Comparison of ENCODE assay signal across 8 cellular contexts in genomic region chr16:2963611-2964415, GRCh38. TPM values are rescaled to one million over a fixed set of nuclear protein-coding genes. Genes with fewer than 3 reads are reported as not detected.
DNase-seq lines count a peak whose midpoint lies in the region; ATAC-seq and TF ChIP-seq lines count a peak whose summit lies in the region.

KREMEN2 (plus strand) TSS chr16:2964275; CDS start chr16:2964521, 246 bp downstream.

- peak within 1 kb of the TSS; percentile 76 for H3K4me3 Mint-ChIP-seq in activated naive CD8-positive, alpha-beta T cell treated with anti-CD3 and anti-CD28 coated beads, Interleukin-2, amount 50 U/mL, for 24 hours

- H3K27me3 Mint-ChIP-seq in activated naive CD8-positive, alpha-beta T cell treated with anti-CD3 and anti-CD28 coated beads, Interleukin-2, amount 50 U/mL, for 24 hours, result peaks cover 46% of the 10 kb centered on the region

- intact Hi-C loops in lower lobe of right lung (cut with DNase I) (no loop called here), upper lobe of right lung (cut with DNase I) (no loop called here)

- H3F3A ChIP-seq in GM23248 (ENCODE audit: insufficient read depth), result no peaks in the 10 kb centered on the region

- peak; percentile 13 for ATAC-seq in activated naive CD8-positive, alpha-beta T cell treated with anti-CD3 and anti-CD28 coated beads, Interleukin-2, amount 50 U/mL, for 24 hours
- no peak for ATAC-seq in lower lobe of right lung
- no peak for ATAC-seq in upper lobe of right lung
- no peak for ATAC-seq in HG02798 (IDR thresholded peaks at IDR 0.05; ENCODE audit: poor library complexity, unreplicated experiment)

- H3K27ac ChIP-seq in C4-2B (peak within 1 kb of the TSS; percentile 92), GM23248 (no peak within 1 kb of the TSS), lower lobe of right lung (no peak within 1 kb of the TSS), upper lobe of right lung (no peak within 1 kb of the TSS)

- no peaks in the 10 kb centered on the region for H3K9me2 ChIP-seq in GM23248 (ENCODE audit: insufficient read depth)

- H3K4me1 Mint-ChIP-seq in activated naive CD8-positive, alpha-beta T cell treated with anti-CD3 and anti-CD28 coated beads, Interleukin-2, amount 50 U/mL, for 24 hours, result peaks cover 30% of the 10 kb centered on the region

- no peak within 1 kb of the TSS for H2AFZ ChIP-seq in GM23248

- H3K36me3 ChIP-seq in GM23248 (ENCODE audit: low read depth) (no peaks in the 10 kb centered on the region), NT2/D1 (ENCODE audit: insufficient read depth, insufficient read length, low read length) (peaks cover 19% of the 10 kb centered on the region), lower lobe of right lung (no peaks in the 10 kb centered on the region), upper lobe of right lung (no peaks in the 10 kb centered on the region)

- no peaks in the 10 kb centered on the region for H4K20me1 ChIP-seq in GM23248 (ENCODE audit: insufficient read depth)

- peak; percentile 25 for TF ChIP-seq CTCF in C4-2B (conservative IDR thresholded peaks at IDR 0.05)
- no peak for TF ChIP-seq CTCF in lower lobe of right lung (IDR thresholded peaks at IDR 0.05)
- TF ChIP-seq CTCF in upper lobe of right lung (IDR thresholded peaks at IDR 0.05), result no peak

- WGBS in GM23248 (ENCODE audit: low coverage in 1 of 2, low lambda C conversion rate in 2 of 2, missing lambda C conversion rate in 2 of 2), 2 experiments, result 2% methylated on average over 35 to 63 of the region's 64 CpGs

- DNase-seq in GM23248 (peak; percentile 46), NT2/D1 (ENCODE audit: low read depth, low spot score) (no peak), lower lobe of right lung (peak; percentile 54), upper lobe of right lung (no peak), NCI-H1092 (lab: John Stamatoyannopoulos, UW) (no peak)
- DNase-seq in activated naive CD8-positive, alpha-beta T cell treated with anti-CD3 and anti-CD28 coated beads, Interleukin-2, amount 50 U/mL, for 24 hours, result peak; percentile 42

- H3K4me1 ChIP-seq in GM23248 (ENCODE audit: insufficient read depth) (no peaks in the 10 kb centered on the region), NT2/D1 (ENCODE audit: insufficient read depth, insufficient read length) (peaks cover 22% of the 10 kb centered on the region), lower lobe of right lung (peaks cover 52% of the 10 kb centered on the region), upper lobe of right lung (peaks cover 36% of the 10 kb centered on the region)

- H3K9me3 Mint-ChIP-seq in activated naive CD8-positive, alpha-beta T cell treated with anti-CD3 and anti-CD28 coated beads, Interleukin-2, amount 50 U/mL, for 24 hours, result no peaks in the 10 kb centered on the region

- no peaks in the 10 kb centered on the region for H3K36me3 Mint-ChIP-seq in activated naive CD8-positive, alpha-beta T cell treated with anti-CD3 and anti-CD28 coated beads, Interleukin-2, amount 50 U/mL, for 24 hours (ENCODE audit: low read depth)

- H3K4me2 ChIP-seq in GM23248 (ENCODE audit: unreplicated experiment), result no peak within 1 kb of the TSS

- H3K4me3 ChIP-seq in GM23248, result peak within 1 kb of the TSS; percentile 37; the same call in 1 of the 2 replicates
- peak within 1 kb of the TSS; percentile 90 for H3K4me3 ChIP-seq in NT2/D1 (ENCODE audit: insufficient read length, low read depth)
- peak within 1 kb of the TSS; percentile 43 for H3K4me3 ChIP-seq in lower lobe of right lung
- peak within 1 kb of the TSS; percentile 18 for H3K4me3 ChIP-seq in upper lobe of right lung

- H3K27ac Mint-ChIP-seq in activated naive CD8-positive, alpha-beta T cell treated with anti-CD3 and anti-CD28 coated beads, Interleukin-2, amount 50 U/mL, for 24 hours, result no peak within 1 kb of the TSS

- H3K9me3 ChIP-seq in GM23248 (ENCODE audit: low read depth) (no peaks in the 10 kb centered on the region), NT2/D1 (ENCODE audit: insufficient read depth, low read length) (no peaks in the 10 kb centered on the region), lower lobe of right lung (no peaks in the 10 kb centered on the region), upper lobe of right lung (no peaks in the 10 kb centered on the region)

- H3K79me2 ChIP-seq in GM23248 (ENCODE audit: insufficient read depth), result no peaks in the 10 kb centered on the region

- in situ Hi-C loops in GM23248 (cut with MboI), result no loop called here

- H3K27me3 ChIP-seq in GM23248 (replicated peaks; ENCODE audit: insufficient read depth), result peaks cover 55% of the 10 kb centered on the region
- H3K27me3 ChIP-seq in NT2/D1 (ENCODE audit: insufficient read depth, insufficient read length), result no peaks in the 10 kb centered on the region
- H3K27me3 ChIP-seq in lower lobe of right lung (ENCODE audit: low read depth), result peaks cover 82% of the 10 kb centered on the region
- peaks cover 80% of the 10 kb centered on the region for H3K27me3 ChIP-seq in upper lobe of right lung

- H3K9ac ChIP-seq in GM23248, result no peak within 1 kb of the TSS
- H3K9ac ChIP-seq in NT2/D1 (ENCODE audit: insufficient read length, low read depth), result peak within 1 kb of the TSS; percentile 94

RNA-seq across cellular contexts. Expression of gene KREMEN2, which starts in this region (rescaled TPM):
- not detected in 2 replicates for total RNA-seq in GM23248 (2014; rRNA removed; shearing (Covaris generic))
- polyA plus RNA-seq in GM23248 (2016; fragmentation: Nextera tagmentation; extraction: Ambion mirVana), result not detected in 2 replicates
- total RNA-seq in lower lobe of right lung, result not detected
- total RNA-seq in upper lobe of right lung, result not detected

Comparison
In these comparisons a context has a peak if more than half of its experiments do, and no peak if none do; other contexts are left out.
1. Peak in DNase-seq and H3K4me3 ChIP-seq in GM23248; RNA of the gene not detected or under 1 TPM.
2. Peak in DNase-seq and H3K4me3 ChIP-seq in lower lobe of right lung; RNA of the gene not detected or under 1 TPM.
3. H3K4me3 ChIP-seq: peak in every context shown above with its lines; median percentile 90 in NT2/D1; 43 in lower lobe of right lung; 37 in GM23248; 18 in upper lobe of right lung.